ENCODE assay signal across 21 cellular contexts in the genomic region with DNA sequence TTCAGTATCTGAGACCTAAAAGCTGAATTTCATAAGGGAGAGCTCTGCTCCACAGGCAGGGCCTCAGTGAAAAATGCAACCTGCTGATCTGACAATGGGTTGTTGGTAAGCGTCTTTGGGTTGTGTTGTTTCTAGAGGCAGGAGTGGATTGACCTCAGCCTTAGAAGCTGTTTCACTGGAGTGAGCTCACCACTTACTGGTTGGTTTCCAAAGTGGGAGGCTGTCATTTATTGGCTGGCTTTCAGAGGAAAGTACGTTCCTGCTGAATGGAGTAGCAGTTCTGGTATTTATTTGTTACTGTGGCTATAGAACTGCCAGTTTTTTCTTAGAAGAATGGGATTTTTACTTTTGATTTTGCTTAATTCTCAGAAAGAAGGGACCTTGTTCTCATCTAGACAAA. TPM values are rescaled to one million over a fixed set of nuclear protein-coding genes. Genes with fewer than 3 reads are reported as not detected.
DNase-seq lines count a peak whose midpoint lies in the region; ATAC-seq and TF ChIP-seq lines count a peak whose summit lies in the region.
"Had no signal": no experiment of that assay in that cellular context is flagged by ENCODE, and none has a peak within 500 bp of the region (broad histone marks: within the 10 kb centered on the region; RNA-seq: fewer than 3 reads in every experiment).

No MANE protein-coding gene starts in this region.

- in situ Hi-C loops in HAP-1 (cut with MboI; ENCODE audit: low sequenced_read_pairs) = no loop called here

- H3K36me3 Mint-ChIP-seq in CD14-positive monocyte = no peaks in the 10 kb centered on the region
- H3K36me3 Mint-ChIP-seq: activated naive CD4-positive, alpha-beta T cell treated with anti-CD3 and anti-CD28 coated beads, Interleukin-2, amount 10 ng/mL, durations not matched to agents 7 days and 5 days; memory B cell had no signal

- H3K23ac ChIP-seq in mesendoderm (ENCODE audit: low read length) = no peak overlapping the region

- no peak overlapping the region for H4K5ac ChIP-seq in mesendoderm (ENCODE audit: low read length)

- no peak overlapping the region for H2AK5ac ChIP-seq in mesendoderm (ENCODE audit: low read length)

- no peak for ATAC-seq in HG03039 (IDR thresholded peaks at IDR 0.05; ENCODE audit: unreplicated experiment)
- ATAC-seq: activated T-cell treated with anti-CD3 and anti-CD28 coated beads, Interleukin-2, amount 50 U/mL, for 4 hours; effector memory CD8-positive, alpha-beta T cell; HCT116; naive thymus-derived CD8-positive, alpha-beta T cell had no signal

- H3K18ac ChIP-seq in mesendoderm (ENCODE audit: low read length) = no peak overlapping the region

- H3K36me3 ChIP-seq in adipocyte (ENCODE audit: control insufficient read depth, insufficient read depth, low read length, severe bottlenecking) (no peaks in the 10 kb centered on the region), mesendoderm (ENCODE audit: control insufficient read depth, insufficient read depth, low read length) (no peaks in the 10 kb centered on the region), HAP-1 (replicated peaks) (no peaks in the 10 kb centered on the region)
- H3K36me3 ChIP-seq: pancreas, sigmoid colon had no signal

- no peak overlapping the region for H4K8ac ChIP-seq in mesendoderm (ENCODE audit: low read depth, low read length)

- no peak overlapping the region for H3K27ac Mint-ChIP-seq in CD14-positive monocyte
- H3K27ac Mint-ChIP-seq: activated naive CD4-positive, alpha-beta T cell treated with anti-CD3 and anti-CD28 coated beads, Interleukin-2, amount 10 ng/mL, durations not matched to agents 7 days and 5 days; effector memory CD8-positive, alpha-beta T cell; memory B cell; naive thymus-derived CD8-positive, alpha-beta T cell had no signal

- H3K79me1 ChIP-seq in mesendoderm (ENCODE audit: low read length) = no peaks in the 10 kb centered on the region

- H3K56ac ChIP-seq in mesendoderm (ENCODE audit: low read length) = no peak overlapping the region

- H3K9me3 Mint-ChIP-seq in CD14-positive monocyte = peaks cover 0 to 5% (median 0%) of the 10 kb centered on the region in 7 donors
- H3K9me3 Mint-ChIP-seq: activated naive CD4-positive, alpha-beta T cell treated with anti-CD3 and anti-CD28 coated beads, Interleukin-2, amount 10 ng/mL, durations not matched to agents 7 days and 5 days; activated T-cell treated with anti-CD3 and anti-CD28 coated beads, Interleukin-2, amount 50 U/mL, for 4 hours; effector memory CD8-positive, alpha-beta T cell had no signal

- H3K4me1 ChIP-seq in adipocyte (ENCODE audit: control insufficient read depth, insufficient read depth, low read length) (peaks cover 7% of the 10 kb centered on the region), mesendoderm (ENCODE audit: control insufficient read depth, low read depth, low read length) (no peaks in the 10 kb centered on the region), HAP-1 (no peaks in the 10 kb centered on the region)
- H3K4me1 ChIP-seq: pancreas, sigmoid colon had no signal

- H3K4me1 Mint-ChIP-seq in CD14-positive monocyte = no peaks in the 10 kb centered on the region
- H3K4me1 Mint-ChIP-seq: activated naive CD4-positive, alpha-beta T cell treated with anti-CD3 and anti-CD28 coated beads, Interleukin-2, amount 10 ng/mL, durations not matched to agents 7 days and 5 days; memory B cell; naive thymus-derived CD8-positive, alpha-beta T cell had no signal

- H3K4ac ChIP-seq in mesendoderm (ENCODE audit: low read depth, low read length) = no peak overlapping the region

- H3K27ac ChIP-seq in mesendoderm (ENCODE audit: low read depth, low read length) = no peak overlapping the region
- H3K27ac ChIP-seq: pancreas had no signal

- H2BK5ac ChIP-seq in mesendoderm (ENCODE audit: low read length) = no peak overlapping the region

- no peak overlapping the region for H3K9ac ChIP-seq in adipocyte (ENCODE audit: low read length)
- H3K9ac ChIP-seq in mesendoderm (ENCODE audit: low read length) = no peak overlapping the region

- intact Hi-C loops in CD14-positive monocyte (cut with micrococcal nuclease) = no loop called here

- no peak for TF ChIP-seq CTCF in CD14-positive monocyte (IDR thresholded peaks at IDR 0.05)

- H2BK120ac ChIP-seq in mesendoderm (ENCODE audit: low read depth, low read length) = no peak overlapping the region

- H3K27me3 Mint-ChIP-seq in CD14-positive monocyte (ENCODE audit: low read depth in 3 of 3) = peaks cover 1 to 5% (median 3%) of the 10 kb centered on the region in 3 donors
- H3K27me3 Mint-ChIP-seq: activated naive CD4-positive, alpha-beta T cell treated with anti-CD3 and anti-CD28 coated beads, Interleukin-2, amount 10 ng/mL, durations not matched to agents 7 days and 5 days had no signal

- peak; percentile 62 for DNase-seq in AG20443 (ENCODE audit: low spot score)
- DNase-seq in adipocyte (ENCODE audit: low read depth) = peak; percentile 15
- DNase-seq in fibroblast of gingiva (ENCODE audit: low read depth) = peak; percentile 59
- DNase-seq in skeletal muscle cell (ENCODE audit: low read depth) = peak; percentile 8
- DNase-seq in CD14-positive monocyte (ENCODE audit: low spot score) = no peak
- DNase-seq in mesendoderm = no peak
- no peak for DNase-seq in HAP-1 (ENCODE audit: low spot score in 2 of 2)
- DNase-seq: activated CD8-positive, alpha-beta memory T cell treated with anti-CD3 and anti-CD28 coated beads for 24 hours; activated naive CD4-positive, alpha-beta T cell treated with anti-CD3 and anti-CD28 coated beads, Interleukin-2, amount 10 ng/mL, durations not matched to agents 7 days and 5 days; activated T-cell treated with anti-CD3 and anti-CD28 coated beads, Interleukin-2, amount 50 U/mL, for 4 hours; anterior cingulate cortex; effector memory CD8-positive, alpha-beta T cell; naive thymus-derived CD8-positive, alpha-beta T cell; NCI-H1436; NCI-H526 treated with DMSO at 0.1 percent for 48 hours; pancreas; sigmoid colon; T1000 had no signal

- no peak overlapping the region for H2BK15ac ChIP-seq in mesendoderm (replicated peaks; ENCODE audit: low read depth)

- peaks cover 2% of the 10 kb centered on the region for H3K27me3 ChIP-seq in adipocyte (replicated peaks; ENCODE audit: control insufficient read depth, insufficient read depth, low read length)
- no peaks in the 10 kb centered on the region for H3K27me3 ChIP-seq in mesendoderm (ENCODE audit: insufficient read depth, low read length, poor library complexity)
- no peaks in the 10 kb centered on the region for H3K27me3 ChIP-seq in HAP-1 (ENCODE audit: low read depth)
- H3K27me3 ChIP-seq: pancreas, sigmoid colon had no signal

- no peaks in the 10 kb centered on the region for H3K79me2 ChIP-seq in mesendoderm (ENCODE audit: control insufficient read depth, insufficient read depth, low read length)

- H3K4me3 ChIP-seq in adipocyte (ENCODE audit: low read length) (no peak overlapping the region), skeletal muscle cell (ENCODE audit: low read depth, low read length) (no peak overlapping the region), mesendoderm (ENCODE audit: low read length) (no peak overlapping the region), HAP-1 (no peak overlapping the region)
- H3K4me3 ChIP-seq: pancreas, sigmoid colon had no signal

- peaks cover 6% of the 10 kb centered on the region for H3K9me3 ChIP-seq in adipocyte (ENCODE audit: control insufficient read depth, low read length)
- H3K9me3 ChIP-seq in HAP-1 = no peaks in the 10 kb centered on the region
- H3K9me3 ChIP-seq: pancreas had no signal

- WGBS in mesendoderm (ENCODE audit: extremely low coverage, insufficient coverage, low lambda C conversion rate) = no CpG with 5 or more reads among the region's 2 CpGs

- H3K4me2 ChIP-seq in mesendoderm (ENCODE audit: low read length) = no peak overlapping the region

- H3K4me3 Mint-ChIP-seq in CD14-positive monocyte = no peak overlapping the region
- H3K4me3 Mint-ChIP-seq: activated naive CD4-positive, alpha-beta T cell treated with anti-CD3 and anti-CD28 coated beads, Interleukin-2, amount 10 ng/mL, durations not matched to agents 7 days and 5 days; activated T-cell treated with anti-CD3 and anti-CD28 coated beads, Interleukin-2, amount 50 U/mL, for 4 hours; effector memory CD8-positive, alpha-beta T cell; memory B cell; naive thymus-derived CD8-positive, alpha-beta T cell had no signal

RNA-seq across cellular contexts. Expression of a gene that starts 29.3 kb away (rescaled TPM):
- polyA plus RNA-seq in CD14-positive monocyte = not detected
- polyA plus RNA-seq in mesendoderm (2013, experiment 1 of 2) = 0.03 TPM
- 0.03 TPM for polyA plus RNA-seq in mesendoderm (2013, experiment 2 of 2)
- polyA plus RNA-seq: naive thymus-derived CD8-positive, alpha-beta T cell; pancreas had no signal

Comparison
In these comparisons a context has a peak if more than half of its experiments do, and no peak if none do; other contexts are left out.
1. DNase-seq: peak in AG20443 (single experiment), adipocyte (single experiment), fibroblast of gingiva (single experiment) and skeletal muscle cell (single experiment); none in CD14-positive monocyte (single experiment), mesendoderm (single experiment) and HAP-1 (0 of 2).